Comparison of ENCODE assay signal across 1 cellular context in genomic region chr12:123633379-123634141, GRCh38.
TF ChIP-seq lines count a peak whose summit lies in the region.

Gene EIF2B1, minus strand, starts transcription at chr12:123633686. Its CDS starts 129 bp downstream, at chr12:123633557.
Gene GTF2H3, plus strand, starts transcription at chr12:123633829. Its CDS starts 31 bp downstream, at chr12:123633860.

TF ChIP-seq in GM12878, 131 proteins besides CTCF, POLR2A, EP300 and RAD21 (continued from another document and continues in another):
- TF ChIP-seq BCLAF1 (IDR thresholded peaks at IDR 0.05) (no peak), BACH1 (IDR thresholded peaks at IDR 0.05; ENCODE audit: borderline replicate concordance) (no peak), ZBTB11 (CRISPR knock-in tag; IDR thresholded peaks at IDR 0.05) (peak; percentile 69), ZNF592 (IDR thresholded peaks at IDR 0.05) (no peak), RUNX3 (IDR thresholded peaks at IDR 0.05; ENCODE audit: low read length) (peak; percentile 92), MTA2 (IDR thresholded peaks at IDR 0.05; ENCODE audit: low read depth) (no peak), E2F4 (IDR thresholded peaks at IDR 0.05; ENCODE audit: low read depth, low read length) (0 out of 2 replicates have a peak, but pooled peaks have one; percentile 58), SMAD5 (IDR thresholded peaks at IDR 0.05; ENCODE audit: low read depth) (peak; percentile 97), MLLT1 (IDR thresholded peaks at IDR 0.05) (peak; percentile 80), YY1 (IDR thresholded peaks at IDR 0.05; ENCODE audit: low read depth, low read length) (peak; percentile 94), ZNF622 (IDR thresholded peaks at IDR 0.05) (no peak), SIX5 (IDR thresholded peaks at IDR 0.05; ENCODE audit: low read depth, low read length, severe bottlenecking) (peak; percentile 76), SUPT20H (IDR thresholded peaks at IDR 0.05; ENCODE audit: borderline replicate concordance, control insufficient read depth, low read depth, low read length) (no peak), NR2F1 (conservative IDR thresholded peaks at IDR 0.05) (peak; percentile 44; the same call in 1 of the 2 replicates), TCF3 (IDR thresholded peaks at IDR 0.05; ENCODE audit: borderline replicate concordance, insufficient read depth, low read depth, low read length) (peak; percentile 62; the same call in 1 of the 2 replicates), ESRRA (IDR thresholded peaks at IDR 0.05; ENCODE audit: low read length) (no peak), HCFC1 (IDR thresholded peaks at IDR 0.05; ENCODE audit: low read length) (peak; percentile 94), PKNOX1 (IDR thresholded peaks at IDR 0.05) (peak; percentile 69; the same call in 1 of the 2 replicates), IKZF2 (IDR thresholded peaks at IDR 0.05) (no peak), ATF7 (IDR thresholded peaks at IDR 0.05; ENCODE audit: low read depth) (peak; percentile 27; the same call in 1 of the 2 replicates), KAT2A (conservative IDR thresholded peaks at IDR 0.05; ENCODE audit: control insufficient read depth, low read depth, low read length) (no peak), GATAD2B (conservative IDR thresholded peaks at IDR 0.05; ENCODE audit: low read depth) (peak; percentile 82), TCF7 (IDR thresholded peaks at IDR 0.05; ENCODE audit: borderline replicate concordance) (no peak), HDGF (IDR thresholded peaks at IDR 0.05) (peak; percentile 87; the same call in 1 of the 2 replicates), ELK1 (IDR thresholded peaks at IDR 0.05; ENCODE audit: low read depth, low read length) (peak; percentile 99), JUNB (IDR thresholded peaks at IDR 0.05) (no peak), CHD4 (IDR thresholded peaks at IDR 0.05) (no peak), CUX1 (IDR thresholded peaks at IDR 0.05; ENCODE audit: insufficient replicate concordance, low read depth, low read length) (no peak), TAF1 (IDR thresholded peaks at IDR 0.05; ENCODE audit: borderline replicate concordance, low read depth, low read length) (peak; percentile 98), MEF2A (IDR thresholded peaks at IDR 0.05; ENCODE audit: insufficient read depth, low read depth, low read length) (0 out of 2 replicates have a peak, but pooled peaks have one; percentile 2), RBBP5 (conservative IDR thresholded peaks at IDR 0.05) (no peak), CREB1 (IDR thresholded peaks at IDR 0.05; ENCODE audit: low read depth) (peak; percentile 100), RELA (IDR thresholded peaks at IDR 0.05; ENCODE audit: borderline replicate concordance, partially characterized antibody) (peak; percentile 92), HSF1 (IDR thresholded peaks at IDR 0.05; ENCODE audit: low read depth, low read length) (no peak), MXI1 (IDR thresholded peaks at IDR 0.05; ENCODE audit: low read depth, low read length) (peak; percentile 99), NFXL1 (IDR thresholded peaks at IDR 0.05; ENCODE audit: borderline replicate concordance) (no peak)
